Comparison of ENCODE assay signal across 20 cellular contexts in genomic region chr1:168774241-168774640, GRCh38. TPM values are rescaled to one million over a fixed set of nuclear protein-coding genes. Genes with fewer than 3 reads are reported as not detected.
DNase-seq lines count a peak whose midpoint lies in the region; ATAC-seq, FAIRE-seq and TF ChIP-seq lines count a peak whose summit lies in the region.
"Had no signal": no experiment of that assay in that cellular context is flagged by ENCODE, and none has a peak within 500 bp of the region (broad histone marks: within the 10 kb centered on the region; RNA-seq: fewer than 3 reads in every experiment).

No MANE protein-coding gene starts in this region.

- TF ChIP-seq POLR2A in testis (IDR thresholded peaks at IDR 0.05) = no peak

- H3K27ac Mint-ChIP-seq in astrocyte (ENCODE audit: unreplicated experiment) (no peak overlapping the region), Calu3 (ENCODE audit: unreplicated experiment) (no peak overlapping the region)
- H3K27ac Mint-ChIP-seq: activated CD8-positive, alpha-beta memory T cell treated with anti-CD3 and anti-CD28 coated beads, Interleukin-2, amount 10 ng/mL, durations not matched to agents 7 days and 5 days; naive thymus-derived CD4-positive, alpha-beta T cell; progenitor cell of endocrine pancreas had no signal

- intact Hi-C loops in cardiac septum (cut with DNase I) (loop anchor here (5.0 kb wide), 1 partner anchor 48 kb away; no protein-coding TSS in a partner anchor), testis (cut with DNase I; ENCODE audit: low total_unique reads) (no loop called here), Calu3 (cut with micrococcal nuclease; ENCODE audit: unreplicated experiment) (no loop called here)

- H3K4me1 ChIP-seq in astrocyte (ENCODE audit: insufficient read depth, low read length) = no peaks in the 10 kb centered on the region
- H3K4me1 ChIP-seq in testis = peaks cover 23% of the 10 kb centered on the region
- H3K4me1 ChIP-seq in Karpas-422 (ENCODE audit: low read length) = no peaks in the 10 kb centered on the region

- no peak overlapping the region for H3K27ac ChIP-seq in astrocyte (ENCODE audit: low read depth, low read length)
- H3K27ac ChIP-seq in testis = peak overlapping the region; percentile 24 to 28
- no peak overlapping the region for H3K27ac ChIP-seq in Karpas-422 (ENCODE audit: low read length)

- H3K9ac ChIP-seq in astrocyte (ENCODE audit: low read length) = no peak overlapping the region
- H3K9ac ChIP-seq in Karpas-422 (ENCODE audit: low read length) = no peak overlapping the region

- H3K4me2 ChIP-seq in astrocyte (ENCODE audit: low read length) = no peak overlapping the region
- H3K4me2 ChIP-seq in Karpas-422 (ENCODE audit: low read depth, low read length, poor library complexity, severe bottlenecking) = no peak overlapping the region

- H3K9me3 ChIP-seq in astrocyte (ENCODE audit: insufficient read depth, low read depth, low read length) (no peaks in the 10 kb centered on the region), testis (no peaks in the 10 kb centered on the region), Karpas-422 (ENCODE audit: low read length) (no peaks in the 10 kb centered on the region)

- H3K4me1 Mint-ChIP-seq in astrocyte (ENCODE audit: low read depth, unreplicated experiment) (peaks cover 4% of the 10 kb centered on the region), Calu3 (ENCODE audit: low read depth, unreplicated experiment) (no peaks in the 10 kb centered on the region)
- H3K4me1 Mint-ChIP-seq: activated CD8-positive, alpha-beta memory T cell treated with anti-CD3 and anti-CD28 coated beads, Interleukin-2, amount 10 ng/mL, durations not matched to agents 7 days and 5 days; naive thymus-derived CD4-positive, alpha-beta T cell had no signal

- no peaks in the 10 kb centered on the region for H3K9me2 ChIP-seq in Karpas-422 (replicated peaks; ENCODE audit: insufficient read depth, low read length)

- no peak for ATAC-seq in HG02642 (IDR thresholded peaks at IDR 0.05; ENCODE audit: poor library complexity, unreplicated experiment)
- ATAC-seq: activated CD8-positive, alpha-beta memory T cell treated with anti-CD3 and anti-CD28 coated beads, Interleukin-2, amount 10 ng/mL, durations not matched to agents 7 days and 5 days; naive thymus-derived CD4-positive, alpha-beta T cell had no signal

- no peak for FAIRE-seq in astrocyte (lab: Jason Lieb, UNC)
- FAIRE-seq: GM12891, H54, HTR-8/SVneo had no signal

- no peaks in the 10 kb centered on the region for H3K36me3 ChIP-seq in astrocyte (ENCODE audit: insufficient read depth, low read length)
- H3K36me3 ChIP-seq in testis (ENCODE audit: low read depth, missing control alignments) = no peaks in the 10 kb centered on the region
- H3K36me3 ChIP-seq in Karpas-422 (ENCODE audit: insufficient read depth, low read length) = no peaks in the 10 kb centered on the region

- TF ChIP-seq CTCF in astrocyte (IDR thresholded peaks at IDR 0.05; ENCODE audit: insufficient read depth, low read depth, low read length) = no peak
- TF ChIP-seq CTCF in testis (IDR thresholded peaks at IDR 0.05) = no peak
- TF ChIP-seq CTCF in Calu3 (IDR thresholded peaks at IDR 0.05; ENCODE audit: unreplicated experiment) = no peak

- H3K9me3 Mint-ChIP-seq in astrocyte (ENCODE audit: unreplicated experiment) (peaks cover 3% of the 10 kb centered on the region), Calu3 (ENCODE audit: low read depth, unreplicated experiment) (peaks cover 2% of the 10 kb centered on the region)
- H3K9me3 Mint-ChIP-seq: naive thymus-derived CD4-positive, alpha-beta T cell had no signal

- no TSS peak for BruUV-seq in Calu3 (replicated peaks; lab: Mats Ljungman, UMichigan)

- no peaks in the 10 kb centered on the region for H3K36me3 Mint-ChIP-seq in astrocyte (ENCODE audit: low read depth, unreplicated experiment)
- no peaks in the 10 kb centered on the region for H3K36me3 Mint-ChIP-seq in Calu3 (ENCODE audit: insufficient read depth, unreplicated experiment)
- H3K36me3 Mint-ChIP-seq: activated CD8-positive, alpha-beta memory T cell treated with anti-CD3 and anti-CD28 coated beads, Interleukin-2, amount 10 ng/mL, durations not matched to agents 7 days and 5 days had no signal

- CTCF ChIA-PET in Calu3 (lab: Charles Lee) = interaction anchor here (1.0 kb wide), 1 partner anchor 26 kb away, joined by 3 read pairs; no protein-coding TSS in a partner anchor

- H3K27me3 Mint-ChIP-seq in astrocyte (ENCODE audit: low read depth, unreplicated experiment) = no peaks in the 10 kb centered on the region
- H3K27me3 Mint-ChIP-seq in Calu3 (ENCODE audit: unreplicated experiment) = no peaks in the 10 kb centered on the region
- H3K27me3 Mint-ChIP-seq: activated CD8-positive, alpha-beta memory T cell treated with anti-CD3 and anti-CD28 coated beads, Interleukin-2, amount 10 ng/mL, durations not matched to agents 7 days and 5 days; progenitor cell of endocrine pancreas had no signal

- WGBS in testis, 2 donors = 58 to 62% methylated on average over 1 of the region's 1 CpG

- DNase-seq in astrocyte (ENCODE audit: low read depth) (peak; percentile 52), cardiac septum (ENCODE audit: low spot score) (peak; percentile 80), myocyte (ENCODE audit: low read depth) (peak; percentile 51), testis (peak; percentile 61), Karpas-422 (no peak), Calu3 (no peak), NCI-H2081 (lab: John Stamatoyannopoulos, UW) (no peak)
- DNase-seq: activated CD8-positive, alpha-beta memory T cell treated with anti-CD3 and anti-CD28 coated beads, Interleukin-2, amount 10 ng/mL, durations not matched to agents 7 days and 5 days; activated naive CD4-positive, alpha-beta T cell; erythroblast; naive thymus-derived CD4-positive, alpha-beta T cell; NCI-H187 treated with DMSO at 0.1 percent for 48 hours; NCI-H510A treated with DMSO at 0.1 percent for 48 hours; stimulated activated CD4-positive, alpha-beta T cell treated with anti-CD3 and anti-CD28 coated beads, Interleukin-1b, Interleukin-23, amount 100 ng/mL, for 48 hours had no signal

- H3K79me2 ChIP-seq in astrocyte (ENCODE audit: insufficient read depth, low read length) (no peaks in the 10 kb centered on the region), Karpas-422 (ENCODE audit: low read length) (no peaks in the 10 kb centered on the region)

- no peaks in the 10 kb centered on the region for H3K27me3 ChIP-seq in astrocyte (ENCODE audit: insufficient read depth, low read length)
- H3K27me3 ChIP-seq in testis = no peaks in the 10 kb centered on the region
- H3K27me3 ChIP-seq in Karpas-422 (ENCODE audit: low read length) = no peaks in the 10 kb centered on the region

- no peaks in the 10 kb centered on the region for H4K20me1 ChIP-seq in astrocyte (ENCODE audit: insufficient read depth, low read length)
- H4K20me1 ChIP-seq in Karpas-422 (ENCODE audit: insufficient read depth, low read depth, low read length) = no peaks in the 10 kb centered on the region

- H3K4me3 ChIP-seq in astrocyte (ENCODE audit: insufficient read depth, low read depth, low read length) (no peak overlapping the region), testis (no peak overlapping the region), Karpas-422 (ENCODE audit: low read length) (no peak overlapping the region)

- H3K4me3 Mint-ChIP-seq in astrocyte (ENCODE audit: unreplicated experiment) (no peak overlapping the region), Calu3 (ENCODE audit: low read depth, unreplicated experiment) (no peak overlapping the region)
- H3K4me3 Mint-ChIP-seq: activated CD8-positive, alpha-beta memory T cell treated with anti-CD3 and anti-CD28 coated beads, Interleukin-2, amount 10 ng/mL, durations not matched to agents 7 days and 5 days; naive thymus-derived CD4-positive, alpha-beta T cell had no signal

- H2AFZ ChIP-seq in astrocyte (ENCODE audit: low read depth, low read length) (no peak overlapping the region), Karpas-422 (ENCODE audit: low read length) (no peak overlapping the region)

RNA-seq across cellular contexts. Expression of gene DPT, which starts 45.2 kb away (rescaled TPM):
- total RNA-seq in astrocyte = not detected in 2 replicates
- 32.1 TPM for total RNA-seq in cardiac septum
- total RNA-seq in myocyte = not detected in 2 replicates
- 0.16 TPM for polyA plus RNA-seq in myocyte (2012)
- 1 to 10 TPM; 6.9 to 8.2 TPM for total RNA-seq in testis
- 78.7 TPM for polyA plus RNA-seq in testis (ENCODE audit: insufficient read depth, low read depth, low replicate concordance)
- not detected in 2 replicates for total RNA-seq in Karpas-422 (2014; rRNA removed; shearing (Covaris generic); ENCODE audit: low replicate concordance)
- not detected in 2 replicates for total RNA-seq in Calu3 (2022)
- total RNA-seq: activated CD8-positive, alpha-beta memory T cell treated with anti-CD3 and anti-CD28 coated beads, Interleukin-2, amount 10 ng/mL, durations not matched to agents 7 days and 5 days; dermis microvascular lymphatic vessel endothelial cell; naive thymus-derived CD4-positive, alpha-beta T cell; progenitor cell of endocrine pancreas had no signal
- polyA plus RNA-seq: naive thymus-derived CD4-positive, alpha-beta T cell had no signal

Comparison
In these comparisons a context has a peak if more than half of its experiments do, and no peak if none do; other contexts are left out.
1. DNase-seq: peak in astrocyte (single experiment), cardiac septum (single experiment), myocyte (single experiment) and testis (single experiment); none in Karpas-422 (single experiment), Calu3 (single experiment) and NCI-H2081 (0 of 2).
2. H3K27ac ChIP-seq: peak in testis (2 of 2); none in astrocyte (single experiment) and Karpas-422 (single experiment).